ENCODE assay signal across 1 cellular context in the genomic region with DNA sequence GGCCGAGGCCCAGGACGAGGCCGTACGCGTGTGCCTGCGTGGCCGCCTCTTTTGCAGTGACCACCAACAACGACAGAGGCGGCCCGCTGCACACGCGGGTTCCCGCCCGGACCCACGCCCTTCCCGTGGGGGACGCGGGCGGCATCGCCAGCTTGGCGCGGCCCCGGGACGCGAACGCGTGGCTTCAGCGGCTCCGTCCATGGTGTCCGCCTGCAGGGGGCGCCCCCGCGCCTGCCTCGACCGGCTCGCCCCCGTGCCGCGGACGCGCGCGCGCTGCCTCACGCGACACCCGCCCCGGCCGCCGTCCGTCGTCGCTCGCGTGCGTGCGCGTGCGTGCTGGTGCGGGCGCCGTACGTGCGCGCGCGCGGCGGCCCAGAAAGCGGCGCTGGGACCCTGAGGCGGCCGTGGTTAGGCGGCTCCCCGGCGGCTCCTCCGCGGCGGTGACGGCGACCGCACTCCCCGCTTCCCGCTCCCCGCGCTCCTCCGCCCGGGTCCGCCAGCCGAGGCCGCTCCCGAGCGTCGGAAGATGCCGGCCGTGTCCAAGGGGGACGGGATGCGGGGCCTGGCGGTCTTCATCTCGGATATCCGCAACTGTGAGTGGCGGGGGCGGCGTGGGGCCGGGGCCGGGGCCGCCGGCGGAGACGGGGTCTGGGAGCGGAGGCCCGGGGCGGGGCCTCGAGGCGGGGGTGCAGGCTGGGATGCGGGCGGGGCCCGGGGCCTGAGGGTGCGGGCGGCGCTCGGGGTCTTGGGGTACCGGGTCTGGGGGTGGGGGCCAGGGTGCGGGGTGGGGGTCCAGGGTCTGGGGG.
TF ChIP-seq lines count a peak whose summit lies in the region.

Gene AP2A2 (plus strand): TSS at position 375 of the 806 bp plus-strand sequence. CDS start 152 bp downstream, at position 527.

TF ChIP-seq in HepG2, 621 proteins besides CTCF, POLR2A, EP300 and RAD21 (continued from another document and continues in another):
- TF ChIP-seq ZNF550 (CRISPR knock-in tag; IDR thresholded peaks at IDR 0.05; ENCODE audit: borderline replicate concordance) (no peak), ZNF784 (CRISPR knock-in tag; IDR thresholded peaks at IDR 0.05; ENCODE audit: borderline replicate concordance) (no peak), ZNF530 (CRISPR knock-in tag; IDR thresholded peaks at IDR 0.05; ENCODE audit: low read depth) (no peak), REPIN1 (CRISPR knock-in tag; IDR thresholded peaks at IDR 0.05; ENCODE audit: borderline replicate concordance, low read depth) (0 out of 2 replicates have a peak, but pooled peaks have one; percentile 19), ZNF33B (CRISPR knock-in tag; IDR thresholded peaks at IDR 0.05) (no peak), SNRNP70 (IDR thresholded peaks at IDR 0.05; ENCODE audit: low read depth, low read length) (no peak), ZNF383 (CRISPR knock-in tag; IDR thresholded peaks at IDR 0.05; ENCODE audit: borderline replicate concordance) (0 out of 2 replicates have a peak, but pooled peaks have one; percentile 69), MED13 (CRISPR knock-in tag; IDR thresholded peaks at IDR 0.05) (0 out of 2 replicates have a peak, but pooled peaks have one; percentile 16), KLF11 (CRISPR knock-in tag; IDR thresholded peaks at IDR 0.05) (no peak), ZNF160 (CRISPR knock-in tag; IDR thresholded peaks at IDR 0.05) (no peak), ZNF10 (CRISPR knock-in tag; IDR thresholded peaks at IDR 0.05; ENCODE audit: borderline replicate concordance, low read depth) (no peak), TP53 (CRISPR knock-in tag; conservative IDR thresholded peaks at IDR 0.05) (no peak), ZSCAN20 (CRISPR knock-in tag; IDR thresholded peaks at IDR 0.05; ENCODE audit: borderline replicate concordance) (no peak), SRY (CRISPR knock-in tag; IDR thresholded peaks at IDR 0.05) (no peak), PRPF4 (IDR thresholded peaks at IDR 0.05; ENCODE audit: low read depth, low read length, poor library complexity, severe bottlenecking) (no peak), CENPX (CRISPR knock-in tag; IDR thresholded peaks at IDR 0.05) (no peak), ZNF503 (CRISPR knock-in tag; IDR thresholded peaks at IDR 0.05) (no peak), SKI (IDR thresholded peaks at IDR 0.05; ENCODE audit: partially characterized antibody) (peak; percentile 61), HOMEZ (CRISPR knock-in tag; IDR thresholded peaks at IDR 0.05; ENCODE audit: low read depth) (no peak), DPF2 (CRISPR knock-in tag; IDR thresholded peaks at IDR 0.05; ENCODE audit: borderline replicate concordance, low read depth) (no peak), ZNF460 (CRISPR knock-in tag; IDR thresholded peaks at IDR 0.05; ENCODE audit: borderline replicate concordance) (no peak), POGK (CRISPR knock-in tag; conservative IDR thresholded peaks at IDR 0.05) (0 out of 2 replicates have a peak, but pooled peaks have one; percentile 53), GABPA (IDR thresholded peaks at IDR 0.05; ENCODE audit: low read depth, low read length) (no peak), GABPA (CRISPR knock-in tag; IDR thresholded peaks at IDR 0.05; ENCODE audit: low read depth) (no peak), ZNF597 (CRISPR knock-in tag; IDR thresholded peaks at IDR 0.05) (no peak), HNRNPK (IDR thresholded peaks at IDR 0.05; ENCODE audit: low read depth, low read length, poor library complexity, severe bottlenecking) (no peak), ZNF205 (CRISPR knock-in tag; IDR thresholded peaks at IDR 0.05) (no peak), ZBTB25 (CRISPR knock-in tag; IDR thresholded peaks at IDR 0.05) (no peak), IRF2 (CRISPR knock-in tag; IDR thresholded peaks at IDR 0.05) (peak; percentile 26; the same call in 1 of the 2 replicates), ASH2L (IDR thresholded peaks at IDR 0.05; ENCODE audit: insufficient read length, low read depth, low read length) (peak; percentile 42), PCBP2 (optimal IDR thresholded peaks at IDR 0.05; ENCODE audit: low read depth, low read length, poor library complexity, severe bottlenecking) (no peak), ZFP91 (CRISPR knock-in tag; IDR thresholded peaks at IDR 0.05; ENCODE audit: borderline replicate concordance) (peak; percentile 56), MBNL3 (CRISPR knock-in tag; conservative IDR thresholded peaks at IDR 0.05) (no peak)
- TF ChIP-seq, protein P1, sequence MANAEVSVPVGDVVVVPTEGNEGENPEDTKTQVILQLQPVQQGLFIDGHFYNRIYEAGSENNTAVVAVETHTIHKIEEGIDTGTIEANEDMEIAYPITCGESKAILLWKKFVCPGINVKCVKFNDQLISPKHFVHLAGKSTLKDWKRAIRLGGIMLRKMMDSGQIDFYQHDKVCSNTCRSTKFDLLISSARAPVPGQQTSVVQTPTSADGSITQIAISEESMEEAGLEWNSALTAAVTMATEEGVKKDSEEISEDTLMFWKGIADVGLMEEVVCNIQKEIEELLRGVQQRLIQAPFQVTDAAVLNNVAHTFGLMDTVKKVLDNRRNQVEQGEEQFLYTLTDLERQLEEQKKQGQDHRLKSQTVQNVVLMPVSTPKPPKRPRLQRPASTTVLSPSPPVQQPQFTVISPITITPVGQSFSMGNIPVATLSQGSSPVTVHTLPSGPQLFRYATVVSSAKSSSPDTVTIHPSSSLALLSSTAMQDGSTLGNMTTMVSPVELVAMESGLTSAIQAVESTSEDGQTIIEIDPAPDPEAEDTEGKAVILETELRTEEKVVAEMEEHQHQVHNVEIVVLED (CRISPR knock-in tag; IDR thresholded peaks at IDR 0.05; ENCODE audit: borderline replicate concordance) = peak; percentile 92
- TF ChIP-seq, protein P2, sequence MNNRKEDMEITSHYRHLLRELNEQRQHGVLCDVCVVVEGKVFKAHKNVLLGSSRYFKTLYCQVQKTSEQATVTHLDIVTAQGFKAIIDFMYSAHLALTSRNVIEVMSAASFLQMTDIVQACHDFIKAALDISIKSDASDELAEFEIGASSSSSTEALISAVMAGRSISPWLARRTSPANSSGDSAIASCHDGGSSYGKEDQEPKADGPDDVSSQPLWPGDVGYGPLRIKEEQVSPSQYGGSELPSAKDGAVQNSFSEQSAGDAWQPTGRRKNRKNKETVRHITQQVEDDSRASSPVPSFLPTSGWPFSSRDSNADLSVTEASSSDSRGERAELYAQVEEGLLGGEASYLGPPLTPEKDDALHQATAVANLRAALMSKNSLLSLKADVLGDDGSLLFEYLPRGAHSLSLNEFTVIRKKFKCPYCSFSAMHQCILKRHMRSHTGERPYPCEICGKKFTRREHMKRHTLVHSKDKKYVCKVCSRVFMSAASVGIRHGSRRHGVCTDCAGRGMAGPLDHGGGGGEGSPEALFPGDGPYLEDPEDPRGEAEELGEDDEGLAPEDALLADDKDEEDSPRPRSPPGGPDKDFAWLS (CRISPR knock-in tag; IDR thresholded peaks at IDR 0.05; ENCODE audit: borderline replicate concordance) = no peak
- TF ChIP-seq, protein P3, sequence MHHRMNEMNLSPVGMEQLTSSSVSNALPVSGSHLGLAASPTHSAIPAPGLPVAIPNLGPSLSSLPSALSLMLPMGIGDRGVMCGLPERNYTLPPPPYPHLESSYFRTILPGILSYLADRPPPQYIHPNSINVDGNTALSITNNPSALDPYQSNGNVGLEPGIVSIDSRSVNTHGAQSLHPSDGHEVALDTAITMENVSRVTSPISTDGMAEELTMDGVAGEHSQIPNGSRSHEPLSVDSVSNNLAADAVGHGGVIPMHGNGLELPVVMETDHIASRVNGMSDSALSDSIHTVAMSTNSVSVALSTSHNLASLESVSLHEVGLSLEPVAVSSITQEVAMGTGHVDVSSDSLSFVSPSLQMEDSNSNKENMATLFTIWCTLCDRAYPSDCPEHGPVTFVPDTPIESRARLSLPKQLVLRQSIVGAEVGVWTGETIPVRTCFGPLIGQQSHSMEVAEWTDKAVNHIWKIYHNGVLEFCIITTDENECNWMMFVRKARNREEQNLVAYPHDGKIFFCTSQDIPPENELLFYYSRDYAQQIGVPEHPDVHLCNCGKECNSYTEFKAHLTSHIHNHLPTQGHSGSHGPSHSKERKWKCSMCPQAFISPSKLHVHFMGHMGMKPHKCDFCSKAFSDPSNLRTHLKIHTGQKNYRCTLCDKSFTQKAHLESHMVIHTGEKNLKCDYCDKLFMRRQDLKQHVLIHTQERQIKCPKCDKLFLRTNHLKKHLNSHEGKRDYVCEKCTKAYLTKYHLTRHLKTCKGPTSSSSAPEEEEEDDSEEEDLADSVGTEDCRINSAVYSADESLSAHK (CRISPR knock-in tag; IDR thresholded peaks at IDR 0.05; ENCODE audit: borderline replicate concordance) = no peak
- TF ChIP-seq, protein P4, sequence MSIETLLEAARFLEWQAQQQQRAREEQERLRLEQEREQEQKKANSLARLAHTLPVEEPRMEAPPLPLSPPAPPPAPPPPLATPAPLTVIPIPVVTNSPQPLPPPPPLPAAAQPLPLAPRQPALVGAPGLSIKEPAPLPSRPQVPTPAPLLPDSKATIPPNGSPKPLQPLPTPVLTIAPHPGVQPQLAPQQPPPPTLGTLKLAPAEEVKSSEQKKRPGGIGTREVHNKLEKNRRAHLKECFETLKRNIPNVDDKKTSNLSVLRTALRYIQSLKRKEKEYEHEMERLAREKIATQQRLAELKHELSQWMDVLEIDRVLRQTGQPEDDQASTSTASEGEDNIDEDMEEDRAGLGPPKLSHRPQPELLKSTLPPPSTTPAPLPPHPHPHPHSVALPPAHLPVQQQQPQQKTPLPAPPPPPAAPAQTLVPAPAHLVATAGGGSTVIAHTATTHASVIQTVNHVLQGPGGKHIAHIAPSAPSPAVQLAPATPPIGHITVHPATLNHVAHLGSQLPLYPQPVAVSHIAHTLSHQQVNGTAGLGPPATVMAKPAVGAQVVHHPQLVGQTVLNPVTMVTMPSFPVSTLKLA (IDR thresholded peaks at IDR 0.05) = no peak
